Comparison of ENCODE assay signal across 8 cellular contexts in genomic region chr20:35091808-35092523, GRCh38. TPM values are rescaled to one million over a fixed set of nuclear protein-coding genes. Genes with fewer than 3 reads are reported as not detected.
A peak's percentile ranks its signal among the peaks of the same experiment; 100 is the strongest.
DNase-seq lines count a peak whose midpoint lies in the region; ATAC-seq lines count a peak whose summit lies in the region.

No MANE protein-coding gene starts in this region.

- H3K9me3 Mint-ChIP-seq in activated naive CD4-positive, alpha-beta T cell treated with anti-CD3 and anti-CD28 coated beads for 36 hours: no peaks in the 10 kb centered on the region

- peak overlapping the region; percentile 90 for H3K27ac Mint-ChIP-seq in activated naive CD4-positive, alpha-beta T cell treated with anti-CD3 and anti-CD28 coated beads for 36 hours

- H3K27me3 ChIP-seq in SJSA1 (replicated peaks) (no peaks in the 10 kb centered on the region), endocrine pancreas (ENCODE audit: control insufficient read depth, insufficient read depth, low read length) (no peaks in the 10 kb centered on the region)

- peaks cover 64% of the 10 kb centered on the region for H3K4me1 Mint-ChIP-seq in activated naive CD4-positive, alpha-beta T cell treated with anti-CD3 and anti-CD28 coated beads for 36 hours (ENCODE audit: low read depth)

- intact Hi-C loops in activated naive CD4-positive, alpha-beta T cell treated with anti-CD3 and anti-CD28 coated beads for 36 hours (cut with micrococcal nuclease): loop anchor here (1.0 to 5.0 kb wide), 6 partner anchors 37 to 980 kb away; partner anchors contain the start of genes EIF2S2, GSS, MYH7B and RBM39

- H3K36me3 Mint-ChIP-seq in activated naive CD4-positive, alpha-beta T cell treated with anti-CD3 and anti-CD28 coated beads for 36 hours (ENCODE audit: low read depth): peaks cover 20% of the 10 kb centered on the region

- H3K27ac ChIP-seq in SJSA1: peak overlapping the region; percentile 87

- H3K4me1 ChIP-seq in SJSA1 (replicated peaks) (peaks cover 23% of the 10 kb centered on the region), endocrine pancreas (ENCODE audit: control insufficient read depth, insufficient read depth, low read length) (no peaks in the 10 kb centered on the region)

- peak overlapping the region; percentile 80 for H3K9ac ChIP-seq in endocrine pancreas (ENCODE audit: control insufficient read depth, insufficient read depth, low read length)

- no peaks in the 10 kb centered on the region for H3K9me3 ChIP-seq in SJSA1 (replicated peaks)
- H3K9me3 ChIP-seq in endocrine pancreas (ENCODE audit: control insufficient read depth, low read length): no peaks in the 10 kb centered on the region

- H3K27me3 Mint-ChIP-seq in activated naive CD4-positive, alpha-beta T cell treated with anti-CD3 and anti-CD28 coated beads for 36 hours (ENCODE audit: low read depth): no peaks in the 10 kb centered on the region

- CTCF ChIA-PET in activated naive CD4-positive, alpha-beta T cell treated with anti-CD3 and anti-CD28 coated beads for 36 hours (lab: Charles Lee): interaction anchor here (0.6 to 2.2 kb wide), 4 partner anchors 24 to 217 kb away, joined by 3 to 12 read pairs (median 4); no protein-coding TSS in a partner anchor

- ATAC-seq in HG02943 (IDR thresholded peaks at IDR 0.05; ENCODE audit: low read depth, unreplicated experiment): peak; percentile 48

- H3K36me3 ChIP-seq in SJSA1 (peaks cover 22% of the 10 kb centered on the region), endocrine pancreas (ENCODE audit: control insufficient read depth, insufficient read depth, low read length) (no peaks in the 10 kb centered on the region)

- DNase-seq in activated naive CD4-positive, alpha-beta T cell treated with anti-CD3 and anti-CD28 coated beads for 36 hours: peak; percentile 28
- no peak for DNase-seq in activated naive CD4-positive, alpha-beta T cell treated with Interleukin-2 at 50 U/mL for 16 hours
- DNase-seq in SJSA1 (ENCODE audit: low read depth in 1 of 2, low spot score in 2 of 2) (peak in 1 of 2 experiments; percentile 54), myocyte (ENCODE audit: low read depth) (peak; percentile 29), Ammon's horn (ENCODE audit: low spot score) (no peak), cortex of kidney (lab: John Stamatoyannopoulos, UW) (no peak)

- H3K4me3 ChIP-seq in SJSA1 (peak overlapping the region; percentile 84), endocrine pancreas (ENCODE audit: control insufficient read depth, insufficient read depth, low read length) (peak overlapping the region; percentile 98)

- H3K4me3 Mint-ChIP-seq in activated naive CD4-positive, alpha-beta T cell treated with anti-CD3 and anti-CD28 coated beads for 36 hours: peak overlapping the region; percentile 89

RNA-seq across cellular contexts. Expression of gene TRPC4AP, which starts 0.6 kb away (rescaled TPM):
- 10 to 100 TPM; 49.6 to 51.7 TPM for total RNA-seq in activated naive CD4-positive, alpha-beta T cell treated with anti-CD3 and anti-CD28 coated beads for 36 hours
- 25.3 and 36.8 TPM in 2 replicates for total RNA-seq in SJSA1 (2014; rRNA removed; shearing (Covaris generic))
- total RNA-seq in myocyte: 61.0 and 61.9 TPM in 2 replicates
- polyA plus RNA-seq in myocyte (2012): 67.8 TPM

RNA-seq across cellular contexts. Expression of gene EDEM2, which starts 55.2 kb away (rescaled TPM):
- 10 to 100 TPM; 15.5 to 15.8 TPM for total RNA-seq in activated naive CD4-positive, alpha-beta T cell treated with anti-CD3 and anti-CD28 coated beads for 36 hours
- 12.1 and 19.1 TPM in 2 replicates for total RNA-seq in SJSA1 (2014; rRNA removed; shearing (Covaris generic))
- total RNA-seq in myocyte: 16.8 and 27.3 TPM in 2 replicates
- 25.9 TPM for polyA plus RNA-seq in myocyte (2012)

Comparison
In these comparisons a context has a peak if more than half of its experiments do, and no peak if none do; other contexts are left out.
1. DNase-seq: peak in activated naive CD4-positive, alpha-beta T cell treated with anti-CD3 and anti-CD28 coated beads for 36 hours (single experiment) and myocyte (single experiment); none in activated naive CD4-positive, alpha-beta T cell treated with Interleukin-2 at 50 U/mL for 16 hours (single experiment), Ammon's horn (single experiment) and cortex of kidney (single experiment).